Comparison of ENCODE assay signal across 26 cellular contexts in genomic region chr22:35984183-35984710, GRCh38.
"Had no signal": no experiment of that assay in that cellular context is flagged by ENCODE, and none has a peak within 500 bp of the region (broad histone marks: within the 10 kb centered on the region; RNA-seq: fewer than 3 reads in every experiment).

No MANE protein-coding gene starts in this region.

- H3K27ac ChIP-seq: ascending aorta, brain microvascular endothelial cell, coronary artery, heart left ventricle, lower lobe of right lung, stomach, thyroid gland, WERI-Rb-1 had no signal

- DNase-seq: activated CD4-positive, alpha-beta T cell treated with anti-CD3 and anti-CD28 coated beads for 48 hours; activated CD4-positive, alpha-beta T cell treated with anti-CD3 and anti-CD28 coated beads, Interleukin-2, amount 50 U/mL, for 48 hours; activated CD8-positive, alpha-beta memory T cell treated with anti-CD3 and anti-CD28 coated beads for 24 hours; activated effector memory CD4-positive, alpha-beta T cell treated with Interleukin-2 at 50 U/mL for 16 hours; activated naive CD4-positive, alpha-beta T cell treated with Interleukin-2 at 50 U/mL for 16 hours; activated naive CD8-positive, alpha-beta T cell treated with anti-CD3 and anti-CD28 coated beads, Interleukin-2, amount 10 ng/mL, durations not matched to agents 7 days and 5 days; brain microvascular endothelial cell; dorsolateral prefrontal cortex; effector memory CD4-positive, alpha-beta T cell; heart left ventricle; hypothalamus; lower lobe of right lung; mesenchymal stem cell; naive thymus-derived CD8-positive, alpha-beta T cell; posterior cingulate gyrus; small intestine; stimulated activated CD4-positive, alpha-beta T cell treated with anti-CD3 and anti-CD28 coated beads, Interleukin-4, amount 100 ng/mL, for 24 hours; stomach; T-helper 9 cell; thyroid gland; WERI-Rb-1 had no signal

- H3K9me3 ChIP-seq: ascending aorta, heart left ventricle, lower lobe of right lung, stomach, thyroid gland had no signal

- H3K27me3 ChIP-seq: ascending aorta, brain microvascular endothelial cell, dorsolateral prefrontal cortex, heart left ventricle, stomach, thyroid gland had no signal

- H3K36me3 ChIP-seq: ascending aorta, brain microvascular endothelial cell, heart left ventricle, lower lobe of right lung, stomach, thyroid gland, WERI-Rb-1 had no signal

- H3K4me3 ChIP-seq: ascending aorta, coronary artery, dorsolateral prefrontal cortex, heart left ventricle, lower lobe of right lung, stomach, thyroid gland had no signal

- ATAC-seq: activated CD4-positive, CD25-positive, alpha-beta regulatory T cell treated with anti-CD3 and anti-CD28 coated beads, Interleukin-2, amount 50 U/mL, for 24 hours; heart left ventricle; lower lobe of right lung; naive thymus-derived CD8-positive, alpha-beta T cell; sciatic nerve; stimulated activated memory B cell treated with anti-CD40 and anti-IgM and Interleukin-4, amounts not matched to agents 10 μg/mL and 1 μg/mL and 100 μg/mL, for 72 hours had no signal
